Comparison of ENCODE assay signal across 2 cellular contexts in the genomic region with DNA sequence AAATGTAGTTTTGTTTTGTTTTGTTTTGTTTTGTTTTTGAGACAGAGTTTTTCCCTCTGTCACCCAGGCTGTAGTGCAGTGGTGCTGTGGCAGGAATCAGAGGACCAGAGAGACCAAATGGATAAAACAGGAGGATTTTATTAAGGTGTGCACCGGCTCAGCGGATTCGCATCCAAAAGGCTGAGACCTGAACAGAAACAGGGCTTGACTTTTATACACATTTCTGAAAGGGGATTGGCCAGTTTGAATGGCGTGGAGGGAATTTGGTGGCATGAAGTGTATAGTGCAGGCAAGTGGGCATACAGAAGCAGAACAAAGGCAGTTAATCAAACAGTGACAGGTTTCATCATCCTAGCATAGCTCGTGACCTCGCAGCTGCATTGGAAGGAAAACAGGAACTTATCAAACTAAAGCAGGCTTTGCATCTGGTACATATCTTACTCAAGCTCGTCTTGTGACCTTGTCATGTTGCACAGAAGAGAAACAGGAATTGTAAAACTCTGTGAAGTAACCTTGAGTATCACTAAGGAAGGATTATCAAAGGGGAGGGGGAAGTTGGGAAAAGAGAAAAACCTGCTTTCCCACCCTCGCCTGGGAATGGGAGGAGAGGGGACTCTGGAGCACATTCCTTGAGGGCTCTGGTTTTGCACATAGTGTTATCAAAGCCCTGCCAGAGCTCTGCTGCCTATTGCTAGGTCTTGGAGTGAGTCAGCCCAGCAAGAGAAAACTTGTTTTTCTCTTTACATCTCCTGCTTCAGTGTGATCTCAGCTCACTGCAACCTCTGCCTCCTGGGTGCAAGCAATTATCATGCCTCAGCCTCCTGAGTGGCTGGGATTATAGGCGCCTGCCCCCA.
TF ChIP-seq lines count a peak whose summit lies in the region.

No MANE protein-coding gene starts in this region.

TF ChIP-seq in SK-N-SH treated with all-trans-retinoic acid at 6 μM for 48 hours, 23 proteins besides CTCF, POLR2A, EP300 and RAD21 (continued from another document):
- TF ChIP-seq ZNF565 (CRISPR knock-in tag; conservative IDR thresholded peaks at IDR 0.05; ENCODE audit: low read depth), result no peak
- no peak for TF ChIP-seq ZFP3 (CRISPR knock-in tag; IDR thresholded peaks at IDR 0.05)
- no peak for TF ChIP-seq SNAI2 (CRISPR knock-in tag; IDR thresholded peaks at IDR 0.05)
- TF ChIP-seq ZFP30 (CRISPR knock-in tag; IDR thresholded peaks at IDR 0.05), result no peak

TF ChIP-seq in SK-N-SH, 30 proteins besides CTCF, POLR2A, EP300 and RAD21 (continued from another document):
- TF ChIP-seq FOSL2 (IDR thresholded peaks at IDR 0.05; ENCODE audit: borderline replicate concordance, low read depth) (no peak), TEAD4 (IDR thresholded peaks at IDR 0.05; ENCODE audit: borderline replicate concordance, insufficient read depth) (no peak), FOXM1 (IDR thresholded peaks at IDR 0.05; ENCODE audit: low read depth) (no peak), EZH2phosphoT487 (IDR thresholded peaks at IDR 0.05; ENCODE audit: borderline replicate concordance, low read depth) (no peak), ELF1 (IDR thresholded peaks at IDR 0.05) (no peak)
- TF ChIP-seq, protein P1, sequence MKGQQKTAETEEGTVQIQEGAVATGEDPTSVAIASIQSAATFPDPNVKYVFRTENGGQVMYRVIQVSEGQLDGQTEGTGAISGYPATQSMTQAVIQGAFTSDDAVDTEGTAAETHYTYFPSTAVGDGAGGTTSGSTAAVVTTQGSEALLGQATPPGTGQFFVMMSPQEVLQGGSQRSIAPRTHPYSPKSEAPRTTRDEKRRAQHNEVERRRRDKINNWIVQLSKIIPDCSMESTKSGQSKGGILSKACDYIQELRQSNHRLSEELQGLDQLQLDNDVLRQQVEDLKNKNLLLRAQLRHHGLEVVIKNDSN (IDR thresholded peaks at IDR 0.05; ENCODE audit: borderline replicate concordance, low read depth), result no peak
TF ChIP-seq in SK-N-SH: peak in this region for 0.
